Comparison of ENCODE assay signal across 17 cellular contexts in genomic region chr6:138188278-138188923, GRCh38. TPM values are rescaled to one million over a fixed set of nuclear protein-coding genes. Genes with fewer than 3 reads are reported as not detected.
DNase-seq lines count a peak whose midpoint lies in the region; ATAC-seq and TF ChIP-seq lines count a peak whose summit lies in the region.
"Had no signal": no experiment of that assay in that cellular context is flagged by ENCODE, and none has a peak within 500 bp of the region (broad histone marks: within the 10 kb centered on the region; RNA-seq: fewer than 3 reads in every experiment).

No MANE protein-coding gene starts in this region.

- DNase-seq in HT-29 (ENCODE audit: low spot score) (peak; percentile 33), SHP77 treated with DMSO at 0.1 percent for 48 hours (lab: John Stamatoyannopoulos, UW) (peak; percentile 70), left colon (peak; percentile 23 to 37), GM10266 (ENCODE audit: extremely low spot score) (no peak), cerebellum (ENCODE audit: low spot score) (no peak)
- DNase-seq: adrenal gland; dermis blood vessel endothelial cell; H7; MG63; NK-92 treated with Interleukin-12 subunit alpha and Interleukin-12 subunit beta, amount 100 ng/mL, for 24 hours; stimulated activated CD4-positive, alpha-beta T cell treated with anti-CD3 and anti-CD28 coated beads, Interleukin-4, amount 100 ng/mL, for 4 hours; stimulated activated naive B cell treated with anti-CD40 and anti-IgM and Interleukin-4, amounts not matched to agents 10 μg/mL and 1 μg/mL and 100 μg/mL, for 72 hours had no signal

- peak overlapping the region; percentile 77 for H3K27ac ChIP-seq in 22Rv1
- H3K27ac ChIP-seq: adrenal gland, SK-N-MC had no signal

- ATAC-seq in left colon: peak; percentile 89
- ATAC-seq in GM19324 (IDR thresholded peaks at IDR 0.05; ENCODE audit: low FRiP score, unreplicated experiment): no peak
- ATAC-seq in HG03139 (IDR thresholded peaks at IDR 0.05; ENCODE audit: unreplicated experiment): no peak
- ATAC-seq: stimulated activated naive B cell treated with anti-CD40 and anti-IgM and Interleukin-4, amounts not matched to agents 10 μg/mL and 1 μg/mL and 100 μg/mL, for 72 hours had no signal

- intact Hi-C loops in left colon (cut with DNase I, micrococcal nuclease): no loop called here

- TF ChIP-seq CTCF in 22Rv1 (IDR thresholded peaks at IDR 0.05) (no peak), GM10266 (IDR thresholded peaks at IDR 0.05; ENCODE audit: control insufficient read depth, insufficient read depth, low read depth, missing control alignments) (no peak)

RNA-seq across cellular contexts. Expression of gene ARFGEF3, which starts 26.7 kb away (rescaled TPM):
- total RNA-seq in HT-29 (2014; rRNA removed; shearing (Covaris generic)): 8.7 and 10.0 TPM in 2 replicates
- total RNA-seq in left colon (10 to 100 TPM; 19.1 to 24.8 TPM), cerebellum (38.3 TPM)
- total RNA-seq: G401 had no signal

RNA-seq across cellular contexts. Expression of gene PBOV1, which starts 29.9 kb away (rescaled TPM):
- not detected in 2 replicates for total RNA-seq in HT-29 (2014; rRNA removed; shearing (Covaris generic))
- total RNA-seq in left colon (not detected), cerebellum (not detected)
- total RNA-seq: adrenal gland, dermis blood vessel endothelial cell, G401, H7 had no signal

Comparison
In these comparisons a context has a peak if more than half of its experiments do, and no peak if none do; other contexts are left out.
1. DNase-seq: peak in HT-29 (single experiment), SHP77 treated with DMSO at 0.1 percent for 48 hours (single experiment) and left colon (2 of 2); none in GM10266 (single experiment) and cerebellum (single experiment).